Comparison of ENCODE assay signal across 1 cellular context in genomic region chr10:90942980-90943379, GRCh38. TPM values are rescaled to one million over a fixed set of nuclear protein-coding genes. Genes with fewer than 3 reads are reported as not detected.
"Had no signal": no experiment of that assay in that cellular context is flagged by ENCODE, and none has a peak within 500 bp of the region (broad histone marks: within the 10 kb centered on the region; RNA-seq: fewer than 3 reads in every experiment).

No MANE protein-coding gene starts in this region.

RNA-seq across cellular contexts. Expression of gene ANKRD1, which starts 22.1 kb away (rescaled TPM):
- total RNA-seq: Peyer's patch had no signal
